In genomic region chr4:186201535-186202230, GRCh38 we compare ENCODE assay signal across 1 cellular context.
TF ChIP-seq lines count a peak whose summit lies in the region.

No MANE protein-coding gene starts in this region.

TF ChIP-seq in GM12878, 131 proteins besides CTCF, POLR2A, EP300 and RAD21 (continued from another document):
- TF ChIP-seq, protein P1, sequence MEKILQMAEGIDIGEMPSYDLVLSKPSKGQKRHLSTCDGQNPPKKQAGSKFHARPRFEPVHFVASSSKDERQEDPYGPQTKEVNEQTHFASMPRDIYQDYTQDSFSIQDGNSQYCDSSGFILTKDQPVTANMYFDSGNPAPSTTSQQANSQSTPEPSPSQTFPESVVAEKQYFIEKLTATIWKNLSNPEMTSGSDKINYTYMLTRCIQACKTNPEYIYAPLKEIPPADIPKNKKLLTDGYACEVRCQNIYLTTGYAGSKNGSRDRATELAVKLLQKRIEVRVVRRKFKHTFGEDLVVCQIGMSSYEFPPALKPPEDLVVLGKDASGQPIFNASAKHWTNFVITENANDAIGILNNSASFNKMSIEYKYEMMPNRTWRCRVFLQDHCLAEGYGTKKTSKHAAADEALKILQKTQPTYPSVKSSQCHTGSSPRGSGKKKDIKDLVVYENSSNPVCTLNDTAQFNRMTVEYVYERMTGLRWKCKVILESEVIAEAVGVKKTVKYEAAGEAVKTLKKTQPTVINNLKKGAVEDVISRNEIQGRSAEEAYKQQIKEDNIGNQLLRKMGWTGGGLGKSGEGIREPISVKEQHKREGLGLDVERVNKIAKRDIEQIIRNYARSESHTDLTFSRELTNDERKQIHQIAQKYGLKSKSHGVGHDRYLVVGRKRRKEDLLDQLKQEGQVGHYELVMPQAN (conservative IDR thresholded peaks at IDR 0.05) = no peak
- TF ChIP-seq YY1 (IDR thresholded peaks at IDR 0.05; ENCODE audit: low read depth, low read length) = peak; percentile 87
- TF ChIP-seq, protein P2, sequence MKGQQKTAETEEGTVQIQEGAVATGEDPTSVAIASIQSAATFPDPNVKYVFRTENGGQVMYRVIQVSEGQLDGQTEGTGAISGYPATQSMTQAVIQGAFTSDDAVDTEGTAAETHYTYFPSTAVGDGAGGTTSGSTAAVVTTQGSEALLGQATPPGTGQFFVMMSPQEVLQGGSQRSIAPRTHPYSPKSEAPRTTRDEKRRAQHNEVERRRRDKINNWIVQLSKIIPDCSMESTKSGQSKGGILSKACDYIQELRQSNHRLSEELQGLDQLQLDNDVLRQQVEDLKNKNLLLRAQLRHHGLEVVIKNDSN (IDR thresholded peaks at IDR 0.05; ENCODE audit: borderline replicate concordance, extremely low read length, insufficient read depth, low read depth, low read length) = peak; percentile 61
- peak; percentile 71; the same call in 1 of the 2 replicates for TF ChIP-seq SMC3 (IDR thresholded peaks at IDR 0.05; ENCODE audit: borderline replicate concordance, low read length)
- 0 out of 2 replicates have a peak, but pooled peaks have one; percentile 17 for TF ChIP-seq IRF4 (IDR thresholded peaks at IDR 0.05; ENCODE audit: low read depth, low read length)
- peak; percentile 43; the same call in 1 of the 2 replicates for TF ChIP-seq MXI1 (IDR thresholded peaks at IDR 0.05; ENCODE audit: low read depth, low read length)
- TF ChIP-seq EGR1 (IDR thresholded peaks at IDR 0.05; ENCODE audit: borderline replicate concordance in 1 of 2, low read depth in 2 of 2, low read length in 2 of 2) = peak in 1 of 2 experiments; percentile 82; a peak in 2 of 3 replicates
- no peak for TF ChIP-seq SMAD5 (IDR thresholded peaks at IDR 0.05; ENCODE audit: low read depth)
- TF ChIP-seq KDM1A (IDR thresholded peaks at IDR 0.05; ENCODE audit: borderline replicate concordance) = no peak
- TF ChIP-seq BACH1 (IDR thresholded peaks at IDR 0.05; ENCODE audit: borderline replicate concordance) = no peak
- TF ChIP-seq, protein P3, sequence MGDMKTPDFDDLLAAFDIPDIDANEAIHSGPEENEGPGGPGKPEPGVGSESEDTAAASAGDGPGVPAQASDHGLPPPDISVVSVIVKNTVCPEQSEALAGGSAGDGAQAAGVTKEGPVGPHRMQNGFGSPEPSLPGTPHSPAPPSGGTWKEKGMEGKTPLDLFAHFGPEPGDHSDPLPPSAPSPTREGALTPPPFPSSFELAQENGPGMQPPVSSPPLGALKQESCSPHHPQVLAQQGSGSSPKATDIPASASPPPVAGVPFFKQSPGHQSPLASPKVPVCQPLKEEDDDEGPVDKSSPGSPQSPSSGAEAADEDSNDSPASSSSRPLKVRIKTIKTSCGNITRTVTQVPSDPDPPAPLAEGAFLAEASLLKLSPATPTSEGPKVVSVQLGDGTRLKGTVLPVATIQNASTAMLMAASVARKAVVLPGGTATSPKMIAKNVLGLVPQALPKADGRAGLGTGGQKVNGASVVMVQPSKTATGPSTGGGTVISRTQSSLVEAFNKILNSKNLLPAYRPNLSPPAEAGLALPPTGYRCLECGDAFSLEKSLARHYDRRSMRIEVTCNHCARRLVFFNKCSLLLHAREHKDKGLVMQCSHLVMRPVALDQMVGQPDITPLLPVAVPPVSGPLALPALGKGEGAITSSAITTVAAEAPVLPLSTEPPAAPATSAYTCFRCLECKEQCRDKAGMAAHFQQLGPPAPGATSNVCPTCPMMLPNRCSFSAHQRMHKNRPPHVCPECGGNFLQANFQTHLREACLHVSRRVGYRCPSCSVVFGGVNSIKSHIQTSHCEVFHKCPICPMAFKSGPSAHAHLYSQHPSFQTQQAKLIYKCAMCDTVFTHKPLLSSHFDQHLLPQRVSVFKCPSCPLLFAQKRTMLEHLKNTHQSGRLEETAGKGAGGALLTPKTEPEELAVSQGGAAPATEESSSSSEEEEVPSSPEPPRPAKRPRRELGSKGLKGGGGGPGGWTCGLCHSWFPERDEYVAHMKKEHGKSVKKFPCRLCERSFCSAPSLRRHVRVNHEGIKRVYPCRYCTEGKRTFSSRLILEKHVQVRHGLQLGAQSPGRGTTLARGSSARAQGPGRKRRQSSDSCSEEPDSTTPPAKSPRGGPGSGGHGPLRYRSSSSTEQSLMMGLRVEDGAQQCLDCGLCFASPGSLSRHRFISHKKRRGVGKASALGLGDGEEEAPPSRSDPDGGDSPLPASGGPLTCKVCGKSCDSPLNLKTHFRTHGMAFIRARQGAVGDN (IDR thresholded peaks at IDR 0.05) = no peak
